Comparison of ENCODE assay signal across 20 cellular contexts in genomic region chr17:57959929-57960328, GRCh38.
"Had no signal": no experiment of that assay in that cellular context is flagged by ENCODE, and none has a peak within 500 bp of the region (broad histone marks: within the 10 kb centered on the region; RNA-seq: fewer than 3 reads in every experiment).

No MANE protein-coding gene starts in this region.

- H3K9me3 ChIP-seq: body of pancreas, right lobe of liver, thoracic aorta, upper lobe of left lung had no signal

- H3K36me3 ChIP-seq: cardiac muscle cell, right lobe of liver, thoracic aorta, upper lobe of left lung had no signal

- DNase-seq: activated CD4-positive, alpha-beta T cell treated with anti-CD3 and anti-CD28 coated beads for 1 hour; activated CD4-positive, alpha-beta T cell treated with anti-CD3 and anti-CD28 coated beads, Interleukin-2, amount 50 U/mL, for 1 hour; activated CD8-positive, alpha-beta T cell treated with anti-CD3 and anti-CD28 coated beads, Interleukin-2, amount 10 ng/mL, durations not matched to agents 7 days and 5 days; activated naive CD4-positive, alpha-beta T cell treated with Interleukin-2 at 50 U/mL for 16 hours; activated naive CD8-positive, alpha-beta T cell treated with anti-CD3 and anti-CD28 coated beads, Interleukin-2, amount 50 U/mL, for 24 hours; body of pancreas; effector CD8-positive, alpha-beta T cell; hippocampal formation; small intestine; stimulated activated CD4-positive, alpha-beta T cell treated with anti-CD3 and anti-CD28 coated beads, Interleukin-2, amount 100 ng/mL, for 24 hours; T-helper 1 cell had no signal

- H3K4me3 Mint-ChIP-seq: activated CD8-positive, alpha-beta T cell treated with anti-CD3 and anti-CD28 coated beads, Interleukin-2, amount 10 ng/mL, durations not matched to agents 7 days and 5 days; activated naive CD8-positive, alpha-beta T cell treated with anti-CD3 and anti-CD28 coated beads, Interleukin-2, amount 50 U/mL, for 24 hours; dendritic cell treated with granulocyte-macrophage colony-stimulating factor and Interleukin-4, amounts not matched to agents 40 ng/mL and 50 ng/mL, for 4 days; stimulated activated memory B cell treated with anti-CD40 and anti-IgM and Interleukin-4, amounts not matched to agents 10 μg/mL and 1 μg/mL and 100 μg/mL, for 72 hours had no signal

- H3K27me3 ChIP-seq: body of pancreas, right lobe of liver, upper lobe of left lung had no signal

- H3K9me3 Mint-ChIP-seq: activated naive CD8-positive, alpha-beta T cell treated with anti-CD3 and anti-CD28 coated beads, Interleukin-2, amount 50 U/mL, for 24 hours; dendritic cell treated with granulocyte-macrophage colony-stimulating factor and Interleukin-4, amounts not matched to agents 40 ng/mL and 50 ng/mL, for 4 days; nephron; stimulated activated memory B cell treated with anti-CD40 and anti-IgM and Interleukin-4, amounts not matched to agents 10 μg/mL and 1 μg/mL and 100 μg/mL, for 72 hours had no signal

- H3K4me1 ChIP-seq: right lobe of liver had no signal

- H3K4me3 ChIP-seq: body of pancreas, cardiac muscle cell, right lobe of liver, thoracic aorta, upper lobe of left lung had no signal

- ATAC-seq: activated CD8-positive, alpha-beta T cell treated with anti-CD3 and anti-CD28 coated beads, Interleukin-2, amount 10 ng/mL, durations not matched to agents 7 days and 5 days; activated naive CD8-positive, alpha-beta T cell treated with anti-CD3 and anti-CD28 coated beads, Interleukin-2, amount 50 U/mL, for 24 hours; body of pancreas; right lobe of liver; SK-N-SH treated with all-trans-retinoic acid at 6 μM for 48 hours; stimulated activated memory B cell treated with anti-CD40 and anti-IgM and Interleukin-4, amounts not matched to agents 10 μg/mL and 1 μg/mL and 100 μg/mL, for 72 hours had no signal

- H3K36me3 Mint-ChIP-seq: stimulated activated memory B cell treated with anti-CD40 and anti-IgM and Interleukin-4, amounts not matched to agents 10 μg/mL and 1 μg/mL and 100 μg/mL, for 72 hours had no signal

- H3K27ac Mint-ChIP-seq: activated CD8-positive, alpha-beta T cell treated with anti-CD3 and anti-CD28 coated beads, Interleukin-2, amount 10 ng/mL, durations not matched to agents 7 days and 5 days; activated naive CD8-positive, alpha-beta T cell treated with anti-CD3 and anti-CD28 coated beads, Interleukin-2, amount 50 U/mL, for 24 hours; dendritic cell treated with granulocyte-macrophage colony-stimulating factor and Interleukin-4, amounts not matched to agents 40 ng/mL and 50 ng/mL, for 4 days; nephron; stimulated activated memory B cell treated with anti-CD40 and anti-IgM and Interleukin-4, amounts not matched to agents 10 μg/mL and 1 μg/mL and 100 μg/mL, for 72 hours had no signal

- H3K27ac ChIP-seq: body of pancreas, cardiac muscle cell, parathyroid adenoma, right lobe of liver, thoracic aorta, upper lobe of left lung had no signal

- H2AFZ ChIP-seq: parathyroid adenoma had no signal

- H3K79me2 ChIP-seq: parathyroid adenoma had no signal
